ENCODE assay signal across 1 cellular context in genomic region chrX:154411322-154411980, GRCh38.
TF ChIP-seq lines count a peak whose summit lies in the region.

Gene TAFAZZIN (plus strand): TSS chrX:154411539. CDS start chrX:154411844, 305 bp downstream.

TF ChIP-seq in IMR-90, 13 proteins besides CTCF, POLR2A, EP300 and RAD21:
- TF ChIP-seq RFX5 (IDR thresholded peaks at IDR 0.05; ENCODE audit: low read depth, low read length) (no peak), MAZ (IDR thresholded peaks at IDR 0.05; ENCODE audit: borderline replicate concordance, low read depth, low read length) (0 out of 2 replicates have a peak, but pooled peaks have one; percentile 14), MXI1 (IDR thresholded peaks at IDR 0.05; ENCODE audit: borderline replicate concordance, low read depth, low read length) (peak; percentile 17; the same call in 1 of the 2 replicates)
